Comparison of ENCODE assay signal across 8 cellular contexts in the genomic region with DNA sequence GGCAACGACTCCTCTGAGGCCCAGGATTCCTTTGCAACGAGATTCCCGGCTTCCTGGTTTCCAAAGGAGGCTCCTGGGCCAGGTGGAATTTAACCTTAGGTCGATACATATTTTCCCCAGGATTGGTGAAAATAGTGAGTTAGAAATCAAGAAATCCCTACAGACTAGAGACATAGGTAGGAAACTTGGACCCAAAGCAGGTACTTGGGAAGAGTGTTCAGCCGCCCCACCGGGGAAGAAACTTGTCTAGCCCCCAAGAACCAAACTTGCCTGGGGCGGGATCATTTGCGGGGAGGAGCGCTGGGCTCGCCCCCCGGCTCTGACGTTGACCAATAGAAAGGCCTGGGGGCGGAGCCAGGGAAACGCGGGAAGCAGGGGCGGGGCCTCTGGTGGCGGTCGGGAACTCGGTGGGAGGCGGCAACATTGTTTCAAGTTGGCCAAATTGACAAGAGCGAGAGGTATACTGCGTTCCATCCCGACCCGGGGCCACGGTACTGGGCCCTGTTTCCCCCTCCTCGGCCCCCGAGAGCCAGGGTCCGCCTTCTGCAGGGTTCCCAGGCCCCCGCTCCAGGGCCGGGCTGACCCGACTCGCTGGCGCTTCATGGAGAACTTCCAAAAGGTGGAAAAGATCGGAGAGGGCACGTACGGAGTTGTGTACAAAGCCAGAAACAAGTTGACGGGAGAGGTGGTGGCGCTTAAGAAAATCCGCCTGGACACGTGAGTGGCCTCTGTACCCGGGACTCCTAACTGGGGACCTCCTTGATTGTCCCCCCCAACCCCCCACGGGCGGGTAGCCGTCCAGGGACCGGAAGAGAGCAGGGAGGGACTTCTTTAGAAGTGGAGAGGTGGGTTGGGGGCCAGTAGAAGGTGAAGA. TPM values are rescaled to one million over a fixed set of nuclear protein-coding genes. Genes with fewer than 3 reads are reported as not detected.
DNase-seq lines count a peak whose midpoint lies in the region; ATAC-seq and TF ChIP-seq lines count a peak whose summit lies in the region.

Gene CDK2, plus strand, starts transcription at position 423 of the 874 bp plus-strand sequence. Its CDS starts 179 bp downstream, at position 602.

- H3K27me3 ChIP-seq in trophoblast cell (ENCODE audit: insufficient read depth, low read length) (no peaks in the 10 kb centered on the region), transverse colon (no peaks in the 10 kb centered on the region)

- POLR2A ChIA-PET in activated naive CD8-positive, alpha-beta T cell treated with anti-CD3 and anti-CD28 coated beads, Interleukin-2, amount 10 ng/mL, durations not matched to agents 7 days and 5 days (lab: Charles Lee): interaction anchor here (1.0 to 2.8 kb wide), 3 partner anchors 10 to 17 kb away, joined by 3 to 21 read pairs (median 4); no protein-coding TSS in a partner anchor

- H3K14ac ChIP-seq in trophoblast cell (ENCODE audit: low read length): peak within 1 kb of the TSS; percentile 82

- H4K12ac ChIP-seq in trophoblast cell (ENCODE audit: low read depth, low read length): peak within 1 kb of the TSS; percentile 47

- in situ Hi-C loops in transverse colon (cut with MboI; ENCODE audit: low pct_ligation_motif_present in 1 of 4, low pct_unique_long_range_greater_than_20kb in 1 of 4, low sequenced_read_pairs in 3 of 4): no loop called here

- peaks cover 28% of the 10 kb centered on the region for H3K4me1 Mint-ChIP-seq in activated naive CD8-positive, alpha-beta T cell treated with anti-CD3 and anti-CD28 coated beads, Interleukin-2, amount 10 ng/mL, durations not matched to agents 7 days and 5 days

- WGBS in trophoblast cell (ENCODE audit: extremely low coverage, insufficient coverage, insufficient read length): no CpG with 5 or more reads among the region's 45 CpGs
- 0% methylated on average over 1 to 44 of the region's 45 CpGs for WGBS in transverse colon (ENCODE audit: low coverage in 1 of 2), 2 donors

- H3K27ac Mint-ChIP-seq in activated naive CD8-positive, alpha-beta T cell treated with anti-CD3 and anti-CD28 coated beads, Interleukin-2, amount 10 ng/mL, durations not matched to agents 7 days and 5 days: peak within 1 kb of the TSS; percentile 93

- DNase-seq in GM12865 (ENCODE audit: low read depth): peak; percentile 89
- DNase-seq in NCI-H1092 treated with DMSO at 0.1 percent for 48 hours (lab: John Stamatoyannopoulos, UW): peak; percentile 42
- peak; percentile 50 to 86 for DNase-seq in SW 1271 (lab: John Stamatoyannopoulos, UW)
- DNase-seq in activated naive CD8-positive, alpha-beta T cell treated with anti-CD3 and anti-CD28 coated beads, Interleukin-2, amount 10 ng/mL, durations not matched to agents 7 days and 5 days: peak; percentile 95
- DNase-seq in Right ventricle myocardium superior: peak; percentile 96
- DNase-seq in trophoblast cell: peak; percentile 84 to 94
- peak; percentile 97 for DNase-seq in transverse colon

- ATAC-seq in HG02623 (IDR thresholded peaks at IDR 0.05; ENCODE audit: unreplicated experiment) (peak; percentile 88), Right ventricle myocardium superior (ENCODE audit: poor library complexity) (peak; percentile 98)
- peak; percentile 94 for ATAC-seq in activated naive CD8-positive, alpha-beta T cell treated with anti-CD3 and anti-CD28 coated beads, Interleukin-2, amount 10 ng/mL, durations not matched to agents 7 days and 5 days (ENCODE audit: low read depth)

- H2AFZ ChIP-seq in trophoblast cell (ENCODE audit: insufficient read depth, low read length, poor library complexity): peak within 1 kb of the TSS; percentile 82

- H3K79me1 ChIP-seq in trophoblast cell (ENCODE audit: low read length): peaks cover 17% of the 10 kb centered on the region

- peak within 1 kb of the TSS; percentile 43 for H2BK12ac ChIP-seq in trophoblast cell (ENCODE audit: low read length)

- peak; percentile 21 for TF ChIP-seq EP300 in transverse colon (IDR thresholded peaks at IDR 0.05; ENCODE audit: low read depth)

- peak within 1 kb of the TSS; percentile 90 for H2BK5ac ChIP-seq in trophoblast cell (ENCODE audit: low read depth, low read length, poor library complexity)

- H3K36me3 ChIP-seq in trophoblast cell (ENCODE audit: control insufficient read depth in 1 of 2, insufficient read depth in 2 of 2, low read length in 2 of 2) (peaks cover 17 to 23% of the 10 kb centered on the region in 2 experiments), transverse colon (no peaks in the 10 kb centered on the region)

- H3K9ac ChIP-seq in trophoblast cell (ENCODE audit: low read length): peak within 1 kb of the TSS; percentile 87

- H3K4me1 ChIP-seq in trophoblast cell (ENCODE audit: control insufficient read depth in 1 of 2, insufficient read depth in 2 of 2, low read length in 2 of 2): peaks cover 20 to 27% of the 10 kb centered on the region in 2 experiments
- H3K4me1 ChIP-seq in transverse colon: peaks cover 8 to 18% (median 14%) of the 10 kb centered on the region in 4 donors

- H3K4ac ChIP-seq in trophoblast cell (ENCODE audit: low read depth, low read length): peak within 1 kb of the TSS; percentile 93

- H4K8ac ChIP-seq in trophoblast cell (ENCODE audit: low read depth, low read length): peak within 1 kb of the TSS; percentile 76

- H2BK120ac ChIP-seq in trophoblast cell (ENCODE audit: insufficient read depth, low read length, poor library complexity): peak within 1 kb of the TSS; percentile 76

- H2AK5ac ChIP-seq in trophoblast cell (ENCODE audit: low read length): peak within 1 kb of the TSS; percentile 73

- H3K4me3 Mint-ChIP-seq in activated naive CD8-positive, alpha-beta T cell treated with anti-CD3 and anti-CD28 coated beads, Interleukin-2, amount 10 ng/mL, durations not matched to agents 7 days and 5 days: peak within 1 kb of the TSS; percentile 99

- H3K27ac ChIP-seq in trophoblast cell (ENCODE audit: low read depth, low read length): peak within 1 kb of the TSS; percentile 88
- H3K27ac ChIP-seq in transverse colon: peak within 1 kb of the TSS; percentile 78 to 92 (median 86)

- intact Hi-C loops in Right ventricle myocardium superior (cut with DNase I) (no loop called here), transverse colon (cut with DNase I; ENCODE audit: low total_unique reads) (no loop called here)

- peak within 1 kb of the TSS; percentile 83 for H3K18ac ChIP-seq in trophoblast cell (ENCODE audit: low read length)

- H3K79me2 ChIP-seq in trophoblast cell (ENCODE audit: control insufficient read depth, insufficient read depth, low read length, poor library complexity): peaks cover 18% of the 10 kb centered on the region

- no peaks in the 10 kb centered on the region for H3K27me3 Mint-ChIP-seq in activated naive CD8-positive, alpha-beta T cell treated with anti-CD3 and anti-CD28 coated beads, Interleukin-2, amount 10 ng/mL, durations not matched to agents 7 days and 5 days

- peak; percentile 68 for TF ChIP-seq POLR2A in transverse colon (IDR thresholded peaks at IDR 0.05)

- peak within 1 kb of the TSS; percentile 92 for H4K91ac ChIP-seq in trophoblast cell (ENCODE audit: low read depth, low read length)

- H3K4me3 ChIP-seq in GM12865 (ENCODE audit: low read depth, low read length): peak within 1 kb of the TSS; percentile 81
- H3K4me3 ChIP-seq in trophoblast cell (ENCODE audit: low read depth, low read length): peak within 1 kb of the TSS; percentile 89
- H3K4me3 ChIP-seq in transverse colon: peak within 1 kb of the TSS; percentile 56 to 91 (median 80)

- H3K36me3 Mint-ChIP-seq in activated naive CD8-positive, alpha-beta T cell treated with anti-CD3 and anti-CD28 coated beads, Interleukin-2, amount 10 ng/mL, durations not matched to agents 7 days and 5 days: peaks cover 10% of the 10 kb centered on the region

- H3K4me2 ChIP-seq in trophoblast cell (ENCODE audit: low read length): peak within 1 kb of the TSS; percentile 89

- no peak within 1 kb of the TSS for H3K23ac ChIP-seq in trophoblast cell (ENCODE audit: low read length)

- H3K9me3 Mint-ChIP-seq in activated naive CD8-positive, alpha-beta T cell treated with anti-CD3 and anti-CD28 coated beads, Interleukin-2, amount 10 ng/mL, durations not matched to agents 7 days and 5 days: no peaks in the 10 kb centered on the region

- H3K9me3 ChIP-seq in trophoblast cell (ENCODE audit: insufficient read depth, low read depth, low read length) (no peaks in the 10 kb centered on the region), transverse colon (no peaks in the 10 kb centered on the region)

- TF ChIP-seq CTCF in GM12865 (IDR thresholded peaks at IDR 0.05; ENCODE audit: insufficient read depth, low read depth, low read length, missing control alignments): no peak
- TF ChIP-seq CTCF in transverse colon (IDR thresholded peaks at IDR 0.05): no peak

RNA-seq across cellular contexts. Expression of gene CDK2, which starts in this region (rescaled TPM):
- 100 to 1,000 TPM; 117 to 125 TPM for total RNA-seq in activated naive CD8-positive, alpha-beta T cell treated with anti-CD3 and anti-CD28 coated beads, Interleukin-2, amount 10 ng/mL, durations not matched to agents 7 days and 5 days
- total RNA-seq in Right ventricle myocardium superior: 7.9 TPM
- 132 and 144 TPM in 2 replicates for polyA plus RNA-seq in trophoblast cell (2013)
- total RNA-seq in transverse colon: 10 to 100 TPM in 3 of 4 donors, 1 to 10 TPM in 1; 6.7 to 22.3 (median 11.1) TPM

Comparison
In these comparisons a context has a peak if more than half of its experiments do, and no peak if none do; other contexts are left out.
1. Peak in every context shown above with its lines: DNase-seq, ATAC-seq, H3K4me3 ChIP-seq and H3K27ac ChIP-seq.
2. RNA of gene CDK2 (total RNA-seq): 117 to 125 TPM in activated naive CD8-positive, alpha-beta T cell treated with anti-CD3 and anti-CD28 coated beads, Interleukin-2, amount 10 ng/mL, durations not matched to agents 7 days and 5 days; 6.7 to 22.3 TPM in transverse colon and 7.9 TPM in Right ventricle myocardium superior (single experiment); every median in the first group is over 4 times any median in the second.
3. DNase-seq: peak in every context shown above with its lines; median percentile 97 in transverse colon; 96 in Right ventricle myocardium superior; 95 in activated naive CD8-positive, alpha-beta T cell treated with anti-CD3 and anti-CD28 coated beads, Interleukin-2, amount 10 ng/mL, durations not matched to agents 7 days and 5 days; 89 in GM12865; 89 in trophoblast cell; 68 in SW 1271; 42 in NCI-H1092 treated with DMSO at 0.1 percent for 48 hours.